8 cellular contexts compared by ENCODE assay signal in the genomic region with DNA sequence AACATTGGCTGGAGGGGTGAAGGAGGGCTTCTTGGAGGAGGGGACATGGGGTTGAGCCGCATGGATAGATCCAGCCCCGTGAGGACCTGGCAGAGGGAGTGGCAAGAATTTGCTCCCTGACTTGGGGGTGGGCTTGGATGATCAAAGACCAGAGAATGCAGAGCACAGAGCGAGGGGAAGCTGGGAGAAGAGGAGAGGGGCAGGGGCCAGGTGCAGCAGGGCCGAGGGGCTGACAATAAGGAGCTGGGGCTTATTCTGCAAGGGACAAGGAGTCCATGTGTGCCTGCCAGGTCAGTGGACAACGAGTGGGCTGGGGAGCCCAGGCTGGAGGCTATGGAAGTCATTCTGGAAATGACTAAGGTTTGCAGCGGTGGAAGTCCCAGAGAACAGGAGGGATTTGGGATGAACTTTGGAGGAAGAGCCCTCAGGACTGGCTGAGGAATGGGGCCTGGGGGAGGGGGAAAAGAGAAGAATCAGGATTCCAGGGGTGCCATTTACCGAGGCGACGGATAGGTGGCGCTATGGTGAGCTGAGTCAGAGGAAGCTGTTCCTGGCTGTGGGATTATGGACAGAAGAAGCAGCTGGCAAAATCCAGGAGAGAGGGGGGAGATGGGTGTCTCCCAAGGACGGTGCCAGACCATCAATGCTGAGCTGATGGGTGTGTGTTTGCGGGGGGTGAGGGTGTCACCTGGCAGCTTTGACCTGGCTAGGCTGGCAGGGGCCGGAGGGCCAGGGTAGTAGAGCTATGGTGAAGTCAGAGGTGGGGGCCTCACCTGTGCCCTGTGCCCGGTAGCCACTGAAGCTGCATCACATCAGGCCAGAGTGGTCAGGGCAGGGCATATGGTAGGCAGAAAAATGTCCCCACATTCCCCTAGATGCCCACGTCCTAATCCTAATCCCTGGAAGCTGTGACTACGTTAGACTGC.
DNase-seq lines count a peak whose midpoint lies in the region; ATAC-seq and TF ChIP-seq lines count a peak whose summit lies in the region.

No MANE protein-coding gene starts in this region.

- in situ Hi-C loops in T47D (cut with HindIII; ENCODE audit: low pct_unique_long_range_greater_than_20kb, low sequenced_read_pairs) = no loop called here

- DNase-seq in Ammon's horn (ENCODE audit: low spot score) (peak; percentile 69), NCI-H69 (lab: John Stamatoyannopoulos, UW) (peak; percentile 54), T47D (ENCODE audit: low read depth in 1 of 2, low spot score in 1 of 2) (peak; percentile 76 to 77), kidney glomerular epithelial cell (lab: John Stamatoyannopoulos, UW) (peak; percentile 59), middle frontal gyrus (ENCODE audit: extremely low spot score, low spot score) (no peak)

- no peak for ATAC-seq in GM18502 (IDR thresholded peaks at IDR 0.05; ENCODE audit: poor library complexity, unreplicated experiment)
- ATAC-seq in GM18870 (IDR thresholded peaks at IDR 0.05; ENCODE audit: unreplicated experiment) = no peak

- TF ChIP-seq CTCF in GM12873 (IDR thresholded peaks at IDR 0.05; ENCODE audit: insufficient read depth, low read depth, low read length, missing control alignments) = peak; percentile 83
